1 cellular context compared by ENCODE assay signal in genomic region chr1:52400131-52400530, GRCh38.
TF ChIP-seq lines count a peak whose summit lies in the region.

No MANE protein-coding gene starts in this region.

TF ChIP-seq in GM12878, 131 proteins besides CTCF, POLR2A, EP300 and RAD21 (continued from another document):
- TF ChIP-seq BCL3 (IDR thresholded peaks at IDR 0.05; ENCODE audit: borderline replicate concordance, insufficient read depth, low read depth, low read length, poor library complexity, severe bottlenecking), result peak; percentile 43
